In the genomic region with DNA sequence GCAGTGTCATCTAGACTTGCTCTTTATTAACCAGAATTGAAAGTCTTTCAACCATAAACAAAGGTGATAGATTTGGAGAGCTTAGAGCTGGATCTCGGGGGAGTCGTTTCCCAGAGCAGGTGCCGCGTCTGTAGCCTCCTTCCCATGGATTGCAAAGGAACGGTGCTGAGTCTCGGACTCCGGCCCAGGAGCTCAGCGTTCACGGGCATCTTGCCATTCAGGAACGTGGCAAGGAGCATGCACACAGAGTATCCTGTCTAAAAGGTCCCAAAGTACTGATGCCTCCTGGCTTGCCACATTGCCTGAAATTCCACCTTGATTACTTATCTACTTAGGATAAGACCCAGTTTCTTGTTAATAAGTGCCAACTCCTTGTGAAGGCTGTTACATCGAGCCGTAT, we compare ENCODE assay signal across 20 cellular contexts.
"Had no signal": no experiment of that assay in that cellular context is flagged by ENCODE, and none has a peak within 500 bp of the region (broad histone marks: within the 10 kb centered on the region; RNA-seq: fewer than 3 reads in every experiment).

No MANE protein-coding gene starts in this region.

- DNase-seq: hippocampal formation; kidney glomerular epithelial cell; left colon; left lung; lower lobe of right lung; mammary epithelial cell; mesenchymal stem cell; naive B cell; natural killer cell; pancreas; retina; right cardiac atrium; sigmoid colon; stimulated activated CD4-positive, alpha-beta T cell treated with anti-CD3 and anti-CD28 coated beads, Interleukin-1b, Interleukin-23, amount 100 ng/mL, for 48 hours; stimulated activated CD4-positive, alpha-beta T cell treated with anti-CD3 and anti-CD28 coated beads, Interleukin-2, amount 100 ng/mL, for 48 hours; stimulated activated CD4-positive, alpha-beta T cell treated with anti-CD3 and anti-CD28 coated beads, Interleukin-4, amount 100 ng/mL, for 4 hours; stimulated activated CD8-positive, alpha-beta memory T cell treated with anti-CD3 and anti-CD28 coated beads, Interleukin-4, amount 100 ng/mL, for 48 hours; stimulated activated naive CD4-positive, alpha-beta T cell treated with Interleukin-2 at 50 U/mL for 16 hours; stimulated activated naive CD8-positive, alpha-beta T cell treated with anti-CD3 and anti-CD28 coated beads, Interleukin-15, amount 100 ng/mL, for 72 hours; uterus had no signal
